31 cellular contexts compared by ENCODE assay signal in the genomic region with DNA sequence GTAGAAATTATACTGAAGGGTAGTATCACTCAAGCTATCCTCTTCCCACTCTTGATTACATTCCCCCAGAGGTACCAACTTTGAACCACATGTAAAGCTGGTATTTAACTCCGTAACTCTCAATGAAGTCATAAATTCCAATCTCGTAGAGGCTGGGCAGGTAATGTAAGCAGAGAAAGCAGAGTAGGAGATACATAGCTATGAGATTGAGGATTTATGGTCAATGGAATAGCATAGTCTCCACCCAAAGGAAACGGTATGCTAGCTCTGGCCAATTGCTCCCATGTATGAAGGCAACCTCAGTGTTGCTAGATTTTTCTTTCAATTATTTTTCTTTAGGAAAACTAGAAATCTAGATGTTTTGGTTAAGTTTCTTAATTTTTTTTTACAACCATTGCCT.
"Had no signal": no experiment of that assay in that cellular context is flagged by ENCODE, and none has a peak within 500 bp of the region (broad histone marks: within the 10 kb centered on the region; RNA-seq: fewer than 3 reads in every experiment).

No MANE protein-coding gene starts in this region.

- H3K36me3 Mint-ChIP-seq: natural killer cell; stimulated activated memory B cell treated with anti-CD40 and anti-IgM and Interleukin-4, amounts not matched to agents 10 μg/mL and 1 μg/mL and 100 μg/mL, for 72 hours; type B pancreatic cell had no signal

- H3K27ac Mint-ChIP-seq: natural killer cell; nephron; neural progenitor cell; progenitor cell of endocrine pancreas; stimulated activated memory B cell treated with anti-CD40 and anti-IgM and Interleukin-4, amounts not matched to agents 10 μg/mL and 1 μg/mL and 100 μg/mL, for 72 hours; stimulated activated naive CD8-positive, alpha-beta T cell treated with anti-CD3 and anti-CD28 coated beads, Interleukin-15, amount 100 ng/mL, for 72 hours; type B pancreatic cell had no signal

- H3K9me3 Mint-ChIP-seq: natural killer cell; nephron; stimulated activated memory B cell treated with anti-CD40 and anti-IgM and Interleukin-4, amounts not matched to agents 10 μg/mL and 1 μg/mL and 100 μg/mL, for 72 hours had no signal

- H3K4me1 ChIP-seq: neural progenitor cell, parathyroid adenoma, sigmoid colon, suprapubic skin, testis, tibial artery, transverse colon, upper lobe of right lung, uterus had no signal

- ATAC-seq: natural killer cell; psoas muscle; right cardiac atrium; right lobe of liver; stimulated activated memory B cell treated with anti-CD40 and anti-IgM and Interleukin-4, amounts not matched to agents 10 μg/mL and 1 μg/mL and 100 μg/mL, for 72 hours; stimulated activated naive CD8-positive, alpha-beta T cell treated with anti-CD3 and anti-CD28 coated beads, Interleukin-15, amount 100 ng/mL, for 72 hours; stimulated activated naive CD8-positive, alpha-beta T cell treated with anti-CD3 and anti-CD28 coated beads, Interleukin-15, Interleukin-2, amounts not matched to agents 100 U/mL and 50 U/mL, for 24 hours; upper lobe of right lung had no signal

- H2AFZ ChIP-seq: neural progenitor cell, parathyroid adenoma had no signal

- H3K27ac ChIP-seq: neural progenitor cell, ovary, parathyroid adenoma, psoas muscle, right lobe of liver, sigmoid colon, spleen, suprapubic skin, testis, tibial artery, transverse colon, upper lobe of right lung, uterus had no signal

- H3K27me3 ChIP-seq: ovary, right lobe of liver, sigmoid colon, spleen, suprapubic skin, testis, tibial artery, transverse colon, upper lobe of right lung, uterus had no signal

- H3K9ac ChIP-seq: neural progenitor cell, parathyroid adenoma had no signal

- H3K4me3 Mint-ChIP-seq: natural killer cell; nephron; neural progenitor cell; stimulated activated memory B cell treated with anti-CD40 and anti-IgM and Interleukin-4, amounts not matched to agents 10 μg/mL and 1 μg/mL and 100 μg/mL, for 72 hours; stimulated activated naive CD8-positive, alpha-beta T cell treated with anti-CD3 and anti-CD28 coated beads, Interleukin-15, amount 100 ng/mL, for 72 hours; type B pancreatic cell had no signal

- DNase-seq: natural killer cell; occipital lobe; ovary; posterior cingulate gyrus; psoas muscle; right cardiac atrium; right lobe of liver; sigmoid colon; spleen; stimulated activated CD4-positive, alpha-beta T cell treated with anti-CD3 and anti-CD28 coated beads, Interleukin-12 subunit alpha, Interleukin-12 subunit beta, amount 100 ng/mL, for 4 hours; stimulated activated CD4-positive, alpha-beta T cell treated with anti-CD3 and anti-CD28 coated beads, Interleukin-1b, Interleukin-23, amount 100 ng/mL, for 48 hours; stimulated activated CD4-positive, alpha-beta T cell treated with anti-CD3 and anti-CD28 coated beads, Interleukin-4, amount 100 ng/mL, for 1 hour; stimulated activated CD4-positive, alpha-beta T cell treated with anti-CD3 and anti-CD28 coated beads, Interleukin-4, amount 100 ng/mL, for 4 hours; stimulated activated CD8-positive, alpha-beta memory T cell treated with anti-CD3 and anti-CD28 coated beads, Interleukin-4, amount 100 ng/mL, for 48 hours; stimulated activated naive CD4-positive, alpha-beta T cell; stimulated activated naive CD8-positive, alpha-beta T cell treated with anti-CD3 and anti-CD28 coated beads, Interleukin-15, amount 100 ng/mL, for 72 hours; stimulated activated naive CD8-positive, alpha-beta T cell treated with anti-CD3 and anti-CD28 coated beads, Interleukin-15, Interleukin-2, amounts not matched to agents 100 U/mL and 50 U/mL, for 24 hours; substantia nigra; testis; tibial artery; transverse colon; upper lobe of right lung; uterus had no signal

- H3K9me3 ChIP-seq: ovary, psoas muscle, right lobe of liver, sigmoid colon, spleen, suprapubic skin, testis, tibial artery, transverse colon, upper lobe of right lung, uterus had no signal

- H3K4me2 ChIP-seq: neural progenitor cell, smooth muscle cell had no signal

- H3K36me3 ChIP-seq: neural progenitor cell, ovary, right lobe of liver, sigmoid colon, spleen, suprapubic skin, tibial artery, transverse colon, upper lobe of right lung, uterus had no signal

- H3K79me2 ChIP-seq: parathyroid adenoma had no signal

- H3K4me3 ChIP-seq: neural progenitor cell, ovary, psoas muscle, right lobe of liver, sigmoid colon, smooth muscle cell, spleen, suprapubic skin, testis, tibial artery, transverse colon, upper lobe of right lung, uterus had no signal

- H3K27me3 Mint-ChIP-seq: progenitor cell of endocrine pancreas; stimulated activated naive CD8-positive, alpha-beta T cell treated with anti-CD3 and anti-CD28 coated beads, Interleukin-15, amount 100 ng/mL, for 72 hours; type B pancreatic cell had no signal

- H3K4me1 Mint-ChIP-seq: natural killer cell; stimulated activated memory B cell treated with anti-CD40 and anti-IgM and Interleukin-4, amounts not matched to agents 10 μg/mL and 1 μg/mL and 100 μg/mL, for 72 hours; stimulated activated naive CD8-positive, alpha-beta T cell treated with anti-CD3 and anti-CD28 coated beads, Interleukin-15, amount 100 ng/mL, for 72 hours had no signal
